In the genomic region with DNA sequence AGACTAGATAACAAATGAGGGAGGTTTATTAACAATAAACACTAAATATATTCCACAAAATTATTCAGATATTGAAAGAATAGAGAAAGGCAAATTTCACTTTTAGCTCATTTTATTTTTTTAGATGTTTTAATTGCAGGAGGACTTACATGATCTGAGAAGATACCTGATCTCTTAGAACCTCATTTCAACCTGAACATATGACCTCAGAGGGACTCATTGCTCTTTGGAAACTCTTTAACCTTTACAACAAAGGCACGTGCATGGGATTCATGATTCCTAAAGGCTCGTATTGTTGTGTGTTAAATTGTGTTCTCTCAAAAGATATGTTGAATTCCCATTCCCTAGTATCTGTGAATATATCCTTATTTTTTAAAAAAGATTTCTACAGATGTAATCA, we compare ENCODE assay signal across 24 cellular contexts. TPM values are rescaled to one million over a fixed set of nuclear protein-coding genes. Genes with fewer than 3 reads are reported as not detected.
A peak's percentile ranks its signal among the peaks of the same experiment; 100 is the strongest.
DNase-seq lines count a peak whose midpoint lies in the region; ATAC-seq, FAIRE-seq and TF ChIP-seq lines count a peak whose summit lies in the region.
"Had no signal": no experiment of that assay in that cellular context is flagged by ENCODE, and none has a peak within 500 bp of the region (broad histone marks: within the 10 kb centered on the region; RNA-seq: fewer than 3 reads in every experiment).

No MANE protein-coding gene starts in this region.

- H3K9me2 ChIP-seq in Loucy (replicated peaks; ENCODE audit: low read depth, low read length), result no peaks in the 10 kb centered on the region
- H3K9me2 ChIP-seq in hepatocyte (replicated peaks; ENCODE audit: insufficient read depth), result no peaks in the 10 kb centered on the region

- WGBS in small intestine, 3 donors, result 51 to 77% (median 67%) methylated on average over 2 of the region's 2 CpGs
- whole genome bisulfite sequencing in hepatocyte (ENCODE audit: low lambda C conversion rate, missing lambda C conversion rate), result 85% methylated on average over 2 of the region's 2 CpGs

- H3K27me3 ChIP-seq in Loucy (ENCODE audit: insufficient read depth, low read length, poor library complexity, severe bottlenecking) (no peaks in the 10 kb centered on the region), neuron (ENCODE audit: insufficient read depth, low read length) (no peaks in the 10 kb centered on the region), small intestine (ENCODE audit: control insufficient read depth in 2 of 2, insufficient read depth in 2 of 2, low read length in 2 of 2) (no peaks in the 10 kb centered on the region), hepatocyte (no peaks in the 10 kb centered on the region)
- H3K27me3 ChIP-seq: left lung, transverse colon had no signal

- H3K27ac Mint-ChIP-seq in activated T-cell treated with anti-CD3 and anti-CD28 coated beads, Interleukin-2, amount 50 U/mL, for 72 hours, result peak overlapping the region; percentile 76
- peak overlapping the region; percentile 75 for H3K27ac Mint-ChIP-seq in activated T-helper 2 cell treated with anti-CD3 and anti-CD28 coated beads, Interferon-gamma antibody, Interleukin-2, Interleukin-4, amounts not matched to agents 10 μg/mL and 5 μg/mL and 100 μg/mL, durations not matched to agents 14 hours and 24 hours and 36 hours
- H3K27ac Mint-ChIP-seq: activated CD8-positive, alpha-beta memory T cell treated with anti-CD3 and anti-CD28 coated beads, Interleukin-2, amount 10 ng/mL, durations not matched to agents 7 days and 5 days; brain; T-helper 1 cell treated with Interleukin-12 subunit alpha and Interleukin-12 subunit beta and Interleukin-4 antibody, amounts not matched to agents 30 μg/mL and 1 μg/mL, for 36 hours had no signal

- peak overlapping the region; percentile 48 to 65 for H3K4me3 Mint-ChIP-seq in activated T-cell treated with anti-CD3 and anti-CD28 coated beads, Interleukin-2, amount 50 U/mL, for 72 hours
- H3K4me3 Mint-ChIP-seq in activated T-helper 2 cell treated with anti-CD3 and anti-CD28 coated beads, Interferon-gamma antibody, Interleukin-2, Interleukin-4, amounts not matched to agents 10 μg/mL and 5 μg/mL and 100 μg/mL, durations not matched to agents 14 hours and 24 hours and 36 hours (ENCODE audit: low read depth), result no peak overlapping the region
- H3K4me3 Mint-ChIP-seq: activated CD8-positive, alpha-beta memory T cell treated with anti-CD3 and anti-CD28 coated beads, Interleukin-2, amount 10 ng/mL, durations not matched to agents 7 days and 5 days; brain; T-helper 1 cell treated with Interleukin-12 subunit alpha and Interleukin-12 subunit beta and Interleukin-4 antibody, amounts not matched to agents 30 μg/mL and 1 μg/mL, for 36 hours had no signal

- H3K36me3 ChIP-seq in Loucy (ENCODE audit: insufficient read depth, low read length) (no peaks in the 10 kb centered on the region), neuron (ENCODE audit: insufficient read depth, low read length) (no peaks in the 10 kb centered on the region), small intestine (ENCODE audit: control insufficient read depth in 2 of 2, insufficient read depth in 2 of 2, low read length in 2 of 2) (no peaks in the 10 kb centered on the region), hepatocyte (replicated peaks; ENCODE audit: insufficient read depth, low read depth) (no peaks in the 10 kb centered on the region)
- H3K36me3 ChIP-seq: left lung, transverse colon had no signal

- no peaks in the 10 kb centered on the region for H3K27me3 Mint-ChIP-seq in activated T-cell treated with anti-CD3 and anti-CD28 coated beads, Interleukin-2, amount 50 U/mL, for 72 hours (ENCODE audit: low read depth)
- no peaks in the 10 kb centered on the region for H3K27me3 Mint-ChIP-seq in activated T-helper 2 cell treated with anti-CD3 and anti-CD28 coated beads, Interferon-gamma antibody, Interleukin-2, Interleukin-4, amounts not matched to agents 10 μg/mL and 5 μg/mL and 100 μg/mL, durations not matched to agents 14 hours and 24 hours and 36 hours (ENCODE audit: low read depth)
- H3K27me3 Mint-ChIP-seq: activated CD8-positive, alpha-beta memory T cell treated with anti-CD3 and anti-CD28 coated beads, Interleukin-2, amount 10 ng/mL, durations not matched to agents 7 days and 5 days had no signal

- TF ChIP-seq CTCF in Loucy (conservative IDR thresholded peaks at IDR 0.05; ENCODE audit: low read length) (no peak), hepatocyte (IDR thresholded peaks at IDR 0.05; ENCODE audit: poor library complexity) (no peak)

- no peaks in the 10 kb centered on the region for H3K9me3 ChIP-seq in Loucy (ENCODE audit: insufficient read depth, low read depth, low read length)
- H3K9me3 ChIP-seq in neuron (ENCODE audit: low read length), result no peaks in the 10 kb centered on the region
- no peaks in the 10 kb centered on the region for H3K9me3 ChIP-seq in small intestine (ENCODE audit: control insufficient read depth, low read depth)
- H3K9me3 ChIP-seq in hepatocyte (ENCODE audit: low read depth), result no peaks in the 10 kb centered on the region
- H3K9me3 ChIP-seq: left lung, transverse colon had no signal

- peaks cover 0 to 2% of the 10 kb centered on the region in 2 donors for H3K9me3 Mint-ChIP-seq in activated T-cell treated with anti-CD3 and anti-CD28 coated beads, Interleukin-2, amount 50 U/mL, for 72 hours
- no peaks in the 10 kb centered on the region for H3K9me3 Mint-ChIP-seq in activated T-helper 2 cell treated with anti-CD3 and anti-CD28 coated beads, Interferon-gamma antibody, Interleukin-2, Interleukin-4, amounts not matched to agents 10 μg/mL and 5 μg/mL and 100 μg/mL, durations not matched to agents 14 hours and 24 hours and 36 hours

- intact Hi-C loops in activated T-helper 2 cell treated with anti-CD3 and anti-CD28 coated beads, Interferon-gamma antibody, Interleukin-2, Interleukin-4, amounts not matched to agents 10 μg/mL and 5 μg/mL and 100 μg/mL, durations not matched to agents 14 hours and 24 hours and 36 hours (cut with micrococcal nuclease), result loop anchor here (5.0 kb wide), 1 partner anchor 36 kb away; a partner anchor contains a TSS

- no peak for FAIRE-seq in small intestine (lab: Jason Lieb, UNC)

- H3K4me1 Mint-ChIP-seq in activated T-cell treated with anti-CD3 and anti-CD28 coated beads, Interleukin-2, amount 50 U/mL, for 72 hours (ENCODE audit: low read depth), result peaks cover 31% of the 10 kb centered on the region
- H3K4me1 Mint-ChIP-seq in activated T-helper 2 cell treated with anti-CD3 and anti-CD28 coated beads, Interferon-gamma antibody, Interleukin-2, Interleukin-4, amounts not matched to agents 10 μg/mL and 5 μg/mL and 100 μg/mL, durations not matched to agents 14 hours and 24 hours and 36 hours (ENCODE audit: low read depth), result peaks cover 23% of the 10 kb centered on the region

- H4K20me1 ChIP-seq in Loucy (ENCODE audit: insufficient read depth, low read length, poor library complexity, severe bottlenecking) (no peaks in the 10 kb centered on the region), hepatocyte (ENCODE audit: insufficient read depth, poor library complexity, severe bottlenecking) (no peaks in the 10 kb centered on the region)

- H3K4me3 ChIP-seq in Loucy (ENCODE audit: low read length, poor library complexity, severe bottlenecking) (no peak overlapping the region), neuron (ENCODE audit: low read length) (no peak overlapping the region), small intestine (ENCODE audit: low read depth in 1 of 2, low read length in 2 of 2) (no peak overlapping the region), hepatocyte (no peak overlapping the region)
- H3K4me3 ChIP-seq: dorsolateral prefrontal cortex, left lung, transverse colon had no signal

- H3K4me1 ChIP-seq in Loucy (ENCODE audit: insufficient read depth, low read length, poor library complexity, severe bottlenecking), result peaks cover 26% of the 10 kb centered on the region
- peaks cover under 1% of the 10 kb centered on the region for H3K4me1 ChIP-seq in neuron (ENCODE audit: insufficient read depth, low read length)
- H3K4me1 ChIP-seq in small intestine (ENCODE audit: control insufficient read depth in 2 of 2, insufficient read depth in 1 of 2, low read depth in 1 of 2, low read length in 1 of 2), result no peaks in the 10 kb centered on the region
- no peaks in the 10 kb centered on the region for H3K4me1 ChIP-seq in hepatocyte (ENCODE audit: insufficient read depth)
- H3K4me1 ChIP-seq: transverse colon had no signal

- H3K9ac ChIP-seq in Loucy (ENCODE audit: low read depth, low read length, poor library complexity, severe bottlenecking), result peak overlapping the region; percentile 9

- DNase-seq in activated T-cell treated with anti-CD3 and anti-CD28 coated beads, Interleukin-2, amount 50 U/mL, for 72 hours, result no peak
- DNase-seq in activated T-cell treated with anti-CD3 and anti-CD28 coated beads, Interleukin-2, amount 50 U/mL, for 48 hours, result no peak
- no peak for DNase-seq in activated T-helper 2 cell treated with anti-CD3 and anti-CD28 coated beads, Interferon-gamma antibody, Interleukin-2, Interleukin-4, amounts not matched to agents 10 μg/mL and 5 μg/mL and 100 μg/mL, durations not matched to agents 14 hours and 24 hours and 36 hours (ENCODE audit: low spot score)
- no peak for DNase-seq in small intestine
- no peak for DNase-seq in hepatocyte (ENCODE audit: low spot score)
- DNase-seq in HK-2 (ENCODE audit: unreplicated experiment), result no peak
- DNase-seq: activated CD4-positive, alpha-beta T cell treated with anti-CD3 and anti-CD28 coated beads for 1 hour; activated CD8-positive, alpha-beta memory T cell treated with anti-CD3 and anti-CD28 coated beads, Interleukin-2, amount 10 ng/mL, durations not matched to agents 7 days and 5 days; activated effector memory CD4-positive, alpha-beta T cell treated with anti-CD3 and anti-CD28 coated beads, Interleukin-2, amount 50 U/mL, for 16 hours; DMS153; dorsolateral prefrontal cortex; H7; IMR-90; left lung; mesendoderm; NCI-H1105 treated with DMSO at 0.1 percent for 48 hours; NCI-H2029; NCI-H526 treated with DMSO at 0.1 percent for 48 hours; transverse colon had no signal

- peak overlapping the region; percentile 34 for H3K4me2 ChIP-seq in Loucy (ENCODE audit: low read depth, low read length, poor library complexity, severe bottlenecking)
- H3K4me2 ChIP-seq in hepatocyte, result no peak overlapping the region

- H3K36me3 Mint-ChIP-seq in activated T-cell treated with anti-CD3 and anti-CD28 coated beads, Interleukin-2, amount 50 U/mL, for 72 hours (ENCODE audit: insufficient read depth in 2 of 2), result no peaks in the 10 kb centered on the region
- peaks cover 3% of the 10 kb centered on the region for H3K36me3 Mint-ChIP-seq in activated T-helper 2 cell treated with anti-CD3 and anti-CD28 coated beads, Interferon-gamma antibody, Interleukin-2, Interleukin-4, amounts not matched to agents 10 μg/mL and 5 μg/mL and 100 μg/mL, durations not matched to agents 14 hours and 24 hours and 36 hours (ENCODE audit: low read depth)
- H3K36me3 Mint-ChIP-seq: brain had no signal

- H3K79me2 ChIP-seq in Loucy (ENCODE audit: insufficient read depth, low read length), result no peaks in the 10 kb centered on the region
- H3K79me2 ChIP-seq in hepatocyte, result no peaks in the 10 kb centered on the region

- H3K27ac ChIP-seq in small intestine (ENCODE audit: low read depth in 1 of 2, low read length in 1 of 2) (no peak overlapping the region), hepatocyte (no peak overlapping the region)
- H3K27ac ChIP-seq: dorsolateral prefrontal cortex, left lung, RWPE1, transverse colon had no signal

- H2AFZ ChIP-seq in Loucy (ENCODE audit: low read length) (peak overlapping the region; percentile 40; the same call in 1 of the 2 replicates), neuron (ENCODE audit: low read depth, low read length) (peak overlapping the region; percentile 15), hepatocyte (no peak overlapping the region)

- no peaks in the 10 kb centered on the region for H3F3A ChIP-seq in Loucy (ENCODE audit: low read depth)

- peak; percentile 39 to 55 for ATAC-seq in activated T-cell treated with anti-CD3 and anti-CD28 coated beads, Interleukin-2, amount 50 U/mL, for 72 hours (replicated peaks in 1 of 2)
- ATAC-seq: activated CD8-positive, alpha-beta memory T cell treated with anti-CD3 and anti-CD28 coated beads, Interleukin-2, amount 10 ng/mL, durations not matched to agents 7 days and 5 days; left lung had no signal

RNA-seq across cellular contexts. Expression of a gene that starts 35.7 kb away (rescaled TPM):
- total RNA-seq in activated T-cell treated with anti-CD3 and anti-CD28 coated beads, Interleukin-2, amount 50 U/mL, for 72 hours, result 10 to 100 TPM; 47.3 to 47.5 TPM
- 96.5 and 106 TPM in 2 replicates for total RNA-seq in activated T-helper 2 cell treated with anti-CD3 and anti-CD28 coated beads, Interferon-gamma antibody, Interleukin-2, Interleukin-4, amounts not matched to agents 10 μg/mL and 5 μg/mL and 100 μg/mL, durations not matched to agents 14 hours and 24 hours and 36 hours
- 1 to 10 TPM in 2 of 3 donors, under 1 TPM in 1; 0.89 to 3.0 (median 1.3) TPM for polyA plus RNA-seq in small intestine
- total RNA-seq in hepatocyte, result 4.1 and 6.3 TPM in 2 replicates
- 1.8 and 1.9 TPM in 2 replicates for polyA plus RNA-seq in hepatocyte
